34 cellular contexts compared by ENCODE assay signal in genomic region chr3:58743296-58743695, GRCh38.
"Had no signal": no experiment of that assay in that cellular context is flagged by ENCODE, and none has a peak within 500 bp of the region (broad histone marks: within the 10 kb centered on the region; RNA-seq: fewer than 3 reads in every experiment).

No MANE protein-coding gene starts in this region.

- DNase-seq: activated B cell treated with CpG ODN at 0.5 μM for 24 hours; activated CD4-positive, alpha-beta memory T cell treated with anti-CD3 and anti-CD28 coated beads for 36 hours; activated CD4-positive, alpha-beta T cell treated with anti-CD3 and anti-CD28 coated beads for 4 hours; activated CD4-positive, alpha-beta T cell treated with anti-CD3 and anti-CD28 coated beads, Interleukin-2, amount 50 U/mL, for 1 hour; activated CD4-positive, CD25-positive, alpha-beta regulatory T cell treated with anti-CD3 and anti-CD28 coated beads, Interleukin-2, amount 50 U/mL, for 72 hours; activated CD8-positive, alpha-beta memory T cell treated with anti-CD3 and anti-CD28 coated beads, Interleukin-2, amount 50 U/mL, for 4 hours; activated gamma-delta T cell treated with Interleukin-2 at 50 U/mL for 16 hours; activated naive CD4-positive, alpha-beta T cell treated with anti-CD3 and anti-CD28 coated beads for 36 hours; activated T-cell treated with anti-CD3 and anti-CD28 coated beads for 4 hours; activated T-cell treated with anti-CD3 and anti-CD28 coated beads, Interleukin-2, amount 50 U/mL, for 4 hours; adrenal gland; body of pancreas; NCI-H1092 treated with DMSO at 0.1 percent for 48 hours; NCI-H1417; NCI-H146; NCI-H187; NCI-H2081; NCI-H2171 treated with DMSO at 0.1 percent for 48 hours; NCI-H2227 treated with DMSO at 0.1 percent for 48 hours; NCI-H446; NCI-H524; NCI-H69; NK-92 treated with Interleukin-12 subunit alpha and Interleukin-12 subunit beta, amount 100 ng/mL, for 24 hours; PC-3; Peyer's patch; RPMI8226; SHP77 treated with DMSO at 0.1 percent for 48 hours; T-cell; T-helper 17 cell had no signal

- H3K4me1 ChIP-seq: adrenal gland, body of pancreas, breast epithelium, Peyer's patch had no signal

- ATAC-seq: activated naive CD4-positive, alpha-beta T cell treated with anti-CD3 and anti-CD28 coated beads, Interleukin-2, amount 50 U/mL, for 72 hours; activated T-cell treated with anti-CD3 and anti-CD28 coated beads, Interleukin-2, amount 50 U/mL, for 4 hours; body of pancreas; PC-3; SK-N-SH treated with all-trans-retinoic acid at 6 μM for 48 hours; T-cell; T-helper 17 cell had no signal

- H3K36me3 ChIP-seq: adrenal gland, breast epithelium, Peyer's patch had no signal

- H3K9me3 ChIP-seq: adrenal gland, body of pancreas, breast epithelium, Peyer's patch had no signal

- H3K4me3 ChIP-seq: adrenal gland, body of pancreas, breast epithelium, coronary artery, Peyer's patch had no signal

- H3K27ac ChIP-seq: adrenal gland, body of pancreas, breast epithelium, coronary artery, Peyer's patch, VCaP had no signal

- H3K27me3 ChIP-seq: adrenal gland, body of pancreas, breast epithelium, Peyer's patch had no signal
